ENCODE assay signal across 17 cellular contexts in genomic region chr4:76610751-76611150, GRCh38.
DNase-seq lines count a peak whose midpoint lies in the region; ATAC-seq and TF ChIP-seq lines count a peak whose summit lies in the region.
"Had no signal": no experiment of that assay in that cellular context is flagged by ENCODE, and none has a peak within 500 bp of the region (broad histone marks: within the 10 kb centered on the region; RNA-seq: fewer than 3 reads in every experiment).

No MANE protein-coding gene starts in this region.

- H3K79me1 ChIP-seq in IMR-90 (ENCODE audit: low read depth in 1 of 2, low read length in 2 of 2) = peaks cover 12 to 31% of the 10 kb centered on the region in 2 experiments; a peak in 3 of 4 replicates

- no peak overlapping the region for H3K9ac ChIP-seq in IMR-90 (ENCODE audit: low read depth, low read length)

- peak overlapping the region; percentile 89; the same call in 2 of the 3 replicates for H2BK15ac ChIP-seq in IMR-90 (ENCODE audit: low read depth, low read length)

- peak overlapping the region; percentile 88 for H2BK20ac ChIP-seq in IMR-90 (ENCODE audit: low read depth, low read length)

- ATAC-seq in IMR-90 (ENCODE audit: low read depth) (no peak), upper lobe of left lung (ENCODE audit: low FRiP score in 2 of 2) (no peak)
- ATAC-seq: naive thymus-derived CD4-positive, alpha-beta T cell; Right ventricle myocardium inferior had no signal

- TF ChIP-seq POLR2A in IMR-90 (IDR thresholded peaks at IDR 0.05; ENCODE audit: low read depth, low read length) (no peak), esophagus muscularis mucosa (IDR thresholded peaks at IDR 0.05; ENCODE audit: low read depth) (no peak), upper lobe of left lung (IDR thresholded peaks at IDR 0.05) (no peak)

- H4K8ac ChIP-seq in IMR-90 (ENCODE audit: low read depth in 2 of 2, low read length in 2 of 2) = peak overlapping the region; percentile 44 to 89; a peak in 3 of 4 replicates

- H3K36me3 ChIP-seq in IMR-90 (ENCODE audit: control insufficient read depth, insufficient read depth, low read length) (no peaks in the 10 kb centered on the region), esophagus muscularis mucosa (no peaks in the 10 kb centered on the region), upper lobe of left lung (no peaks in the 10 kb centered on the region)
- H3K36me3 ChIP-seq: MG63 had no signal

- H3K23ac ChIP-seq in IMR-90 (ENCODE audit: low read depth, low read length) = peak overlapping the region; percentile 72

- H2AK9ac ChIP-seq in IMR-90 (replicated peaks; ENCODE audit: low read depth, low read length, poor library complexity) = peak overlapping the region; percentile 70

- H3K4me3 Mint-ChIP-seq in nephron progenitor cell = peak overlapping the region; percentile 19
- H3K4me3 Mint-ChIP-seq: IgD-negative memory B cell; immature natural killer cell; naive thymus-derived CD4-positive, alpha-beta T cell had no signal

- peak overlapping the region; percentile 86 for H3K4ac ChIP-seq in IMR-90 (ENCODE audit: low read depth, low read length)

- intact Hi-C loops in IMR-90 (cut with micrococcal nuclease) (loop anchor here (5.0 kb wide), 4 partner anchors 38 to 142 kb away; no protein-coding TSS in a partner anchor), esophagus muscularis mucosa (cut with DNase I) (loop anchor here (5.0 to 10.0 kb wide), 2 partner anchors 122 to 176 kb away; partner anchors contain the start of gene SHROOM3)

- peak overlapping the region; percentile 79 for H3K14ac ChIP-seq in IMR-90 (replicated peaks; ENCODE audit: low read depth, low read length)

- peak overlapping the region; percentile 87 for H4K5ac ChIP-seq in IMR-90 (ENCODE audit: low read depth, low read length)

- peak overlapping the region; percentile 94 for H4K91ac ChIP-seq in IMR-90 (ENCODE audit: insufficient read depth, low read depth, low read length)

- TF ChIP-seq EP300 in esophagus muscularis mucosa (IDR thresholded peaks at IDR 0.05) = no peak
- TF ChIP-seq EP300 in upper lobe of left lung (IDR thresholded peaks at IDR 0.05) = no peak

- TF ChIP-seq RAD21 in IMR-90 (IDR thresholded peaks at IDR 0.05; ENCODE audit: low read length) = no peak

- dilution Hi-C loops in IMR-90 (cut with HindIII; ENCODE audit: low sequenced_read_pairs, unreplicated experiment) = no loop called here

- H3K56ac ChIP-seq in IMR-90 (ENCODE audit: extremely low read depth, insufficient read depth, low read length) = peak overlapping the region; percentile 46; the same call in 1 of the 2 replicates

- H3K27me3 ChIP-seq in IMR-90 (ENCODE audit: control insufficient read depth, insufficient read depth, low read length) = no peaks in the 10 kb centered on the region
- no peaks in the 10 kb centered on the region for H3K27me3 ChIP-seq in esophagus muscularis mucosa
- no peaks in the 10 kb centered on the region for H3K27me3 ChIP-seq in upper lobe of left lung
- H3K27me3 ChIP-seq: MG63 had no signal

- H3K27ac Mint-ChIP-seq in nephron progenitor cell = peak overlapping the region; percentile 80
- H3K27ac Mint-ChIP-seq: IgD-negative memory B cell; immature natural killer cell; naive thymus-derived CD4-positive, alpha-beta T cell had no signal

- peak overlapping the region; percentile 93 for H2BK120ac ChIP-seq in IMR-90 (ENCODE audit: low read depth, low read length)

- peaks cover 84% of the 10 kb centered on the region for H3K4me1 Mint-ChIP-seq in nephron progenitor cell
- H3K4me1 Mint-ChIP-seq: IgD-negative memory B cell; immature natural killer cell; naive thymus-derived CD4-positive, alpha-beta T cell had no signal

- peaks cover 25% of the 10 kb centered on the region for H3K36me3 Mint-ChIP-seq in nephron progenitor cell (ENCODE audit: low read depth)
- H3K36me3 Mint-ChIP-seq: IgD-negative memory B cell; immature natural killer cell; naive thymus-derived CD4-positive, alpha-beta T cell had no signal

- H3K27ac ChIP-seq in IMR-90 (ENCODE audit: insufficient read depth, low read length) = peak overlapping the region; percentile 88; the same call in 1 of the 2 replicates
- peak overlapping the region; percentile 81 to 88 (median 84) for H3K27ac ChIP-seq in esophagus muscularis mucosa (replicated peaks in 1 of 4)
- H3K27ac ChIP-seq in upper lobe of left lung = peak overlapping the region in 3 of 4 donors; percentile 56 to 75 (median 64)

- H3K4me3 ChIP-seq in IMR-90 (ENCODE audit: insufficient read depth, low read depth, low read length) (no peak overlapping the region), esophagus muscularis mucosa (peak overlapping the region in 2 of 4 donors; percentile 41 to 44), upper lobe of left lung (no peak overlapping the region)
- H3K4me3 ChIP-seq: MG63 had no signal

- no CpG with 5 or more reads among the region's 2 CpGs for WGBS in IMR-90 (ENCODE audit: extremely low coverage in 2 of 2, insufficient read length in 1 of 2), 2 experiments
- 79% methylated on average over 2 of the region's 2 CpGs for WGBS in esophagus muscularis mucosa
- WGBS in upper lobe of left lung, 2 donors = 49 to 64% methylated on average over 2 of the region's 2 CpGs

- DNase-seq in IMR-90 (no peak), esophagus muscularis mucosa (ENCODE audit: extremely low spot score) (no peak), nephron progenitor cell (no peak), upper lobe of left lung (no peak), GOT3 (lab: John Stamatoyannopoulos, UW) (no peak), iPS-NIHi7 (ENCODE audit: extremely low spot score) (no peak), T-helper 2 cell (no peak)
- DNase-seq: AML-193; Caco-2; effector memory CD4-positive, alpha-beta T cell; immature natural killer cell; naive thymus-derived CD4-positive, alpha-beta T cell; NCI-H748 treated with DMSO at 0.1 percent for 48 hours; T-helper 1 cell had no signal

- H3K18ac ChIP-seq in IMR-90 (ENCODE audit: low read depth, low read length) = peak overlapping the region; percentile 80

- H3K27me3 Mint-ChIP-seq in nephron progenitor cell (ENCODE audit: low read depth, poor library complexity) = no peaks in the 10 kb centered on the region

- H2BK5ac ChIP-seq in IMR-90 (ENCODE audit: low read depth, low read length, poor library complexity, severe bottlenecking) = peak overlapping the region; percentile 98

- no peaks in the 10 kb centered on the region for H3K9me3 Mint-ChIP-seq in nephron progenitor cell
- H3K9me3 Mint-ChIP-seq: IgD-negative memory B cell, immature natural killer cell had no signal

- peak overlapping the region; percentile 24; the same call in 1 of the 2 replicates for H3K4me2 ChIP-seq in IMR-90 (ENCODE audit: low read depth, low read length)

- POLR2A ChIA-PET in IMR-90 (lab: Charles Lee; ENCODE audit: unreplicated experiment) = interaction anchor here (0.7 kb wide), 1 partner anchor 462 kb away, joined by 3 read pairs; no protein-coding TSS in a partner anchor

- no peaks in the 10 kb centered on the region for H4K20me1 ChIP-seq in IMR-90 (ENCODE audit: insufficient read depth, low read length)

- H3K9me1 ChIP-seq in IMR-90 (ENCODE audit: insufficient read depth, low read length) = peaks cover 37% of the 10 kb centered on the region

- H2AK5ac ChIP-seq in IMR-90 (ENCODE audit: low read depth, low read length) = peak overlapping the region; percentile 81

- in situ Hi-C loops in IMR-90 (cut with MboI; ENCODE audit: low sequenced_read_pairs) = no loop called here

- BruUV-seq in IMR-90 (replicated peaks; lab: Mats Ljungman, UMichigan) = no TSS peak

- no peaks in the 10 kb centered on the region for H3K9me3 ChIP-seq in IMR-90 (ENCODE audit: control insufficient read depth, insufficient read depth, low read length)
- H3K9me3 ChIP-seq in esophagus muscularis mucosa = no peaks in the 10 kb centered on the region
- no peaks in the 10 kb centered on the region for H3K9me3 ChIP-seq in upper lobe of left lung
- H3K9me3 ChIP-seq: Caco-2, MG63 had no signal

- CTCF ChIA-PET in IMR-90 (lab: Yijun Ruan, JAX) = no interaction called here

- peaks cover 21% of the 10 kb centered on the region for H3K4me1 ChIP-seq in IMR-90 (ENCODE audit: control insufficient read depth, insufficient read depth, low read length)
- peaks cover 9 to 66% (median 58%) of the 10 kb centered on the region in 4 donors for H3K4me1 ChIP-seq in esophagus muscularis mucosa
- peaks cover 0 to 21% (median 7%) of the 10 kb centered on the region in 4 donors for H3K4me1 ChIP-seq in upper lobe of left lung

- H2AFZ ChIP-seq in IMR-90 (replicated peaks; ENCODE audit: low read length, poor library complexity) = no peak overlapping the region

- TF ChIP-seq CTCF in IMR-90 (conservative IDR thresholded peaks at IDR 0.05; ENCODE audit: low read depth, low read length) (no peak), esophagus muscularis mucosa (IDR thresholded peaks at IDR 0.05) (no peak), nephron progenitor cell (IDR thresholded peaks at IDR 0.05) (no peak), upper lobe of left lung (IDR thresholded peaks at IDR 0.05) (no peak)

TF ChIP-seq in IMR-90, 13 proteins besides CTCF, POLR2A, EP300 and RAD21:
- TF ChIP-seq MAFK (IDR thresholded peaks at IDR 0.05; ENCODE audit: low read depth, low read length) = no peak
- TF ChIP-seq CEBPB (IDR thresholded peaks at IDR 0.05; ENCODE audit: low read depth, low read length) = peak; percentile 84; the same call in 1 of the 2 replicates
